In genomic region chr6:29521006-29521680, GRCh38 we compare ENCODE assay signal across 1 cellular context.
TF ChIP-seq lines count a peak whose summit lies in the region.

No MANE protein-coding gene starts in this region.

TF ChIP-seq in SK-N-SH, 30 proteins besides CTCF, POLR2A, EP300 and RAD21:
- TF ChIP-seq YY1 (IDR thresholded peaks at IDR 0.05; ENCODE audit: low read depth) (no peak), MEF2A (IDR thresholded peaks at IDR 0.05; ENCODE audit: borderline replicate concordance, low read depth) (no peak), PBX3 (IDR thresholded peaks at IDR 0.05) (no peak), ELF1 (IDR thresholded peaks at IDR 0.05) (no peak), EZH2phosphoT487 (IDR thresholded peaks at IDR 0.05; ENCODE audit: borderline replicate concordance, low read depth) (no peak), JUND (IDR thresholded peaks at IDR 0.05) (no peak), RFX5 (IDR thresholded peaks at IDR 0.05; ENCODE audit: low read length) (no peak), NFIC (IDR thresholded peaks at IDR 0.05; ENCODE audit: borderline replicate concordance) (no peak), NRF1 (IDR thresholded peaks at IDR 0.05; ENCODE audit: low read depth, low read length) (no peak), TAF1 (IDR thresholded peaks at IDR 0.05; ENCODE audit: borderline replicate concordance, low read depth, low read length) (no peak), POLR2AphosphoS5 (IDR thresholded peaks at IDR 0.05; ENCODE audit: low read depth, low read length) (no peak), SIN3A (IDR thresholded peaks at IDR 0.05; ENCODE audit: borderline replicate concordance, low read depth, low read length) (no peak), MXI1 (IDR thresholded peaks at IDR 0.05; ENCODE audit: low read depth, low read length) (no peak)
- TF ChIP-seq, protein P1, sequence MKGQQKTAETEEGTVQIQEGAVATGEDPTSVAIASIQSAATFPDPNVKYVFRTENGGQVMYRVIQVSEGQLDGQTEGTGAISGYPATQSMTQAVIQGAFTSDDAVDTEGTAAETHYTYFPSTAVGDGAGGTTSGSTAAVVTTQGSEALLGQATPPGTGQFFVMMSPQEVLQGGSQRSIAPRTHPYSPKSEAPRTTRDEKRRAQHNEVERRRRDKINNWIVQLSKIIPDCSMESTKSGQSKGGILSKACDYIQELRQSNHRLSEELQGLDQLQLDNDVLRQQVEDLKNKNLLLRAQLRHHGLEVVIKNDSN (IDR thresholded peaks at IDR 0.05; ENCODE audit: borderline replicate concordance, low read depth): no peak
TF ChIP-seq in SK-N-SH: peak in this region for 0.
